Comparison of ENCODE assay signal across 1 cellular context in the genomic region with DNA sequence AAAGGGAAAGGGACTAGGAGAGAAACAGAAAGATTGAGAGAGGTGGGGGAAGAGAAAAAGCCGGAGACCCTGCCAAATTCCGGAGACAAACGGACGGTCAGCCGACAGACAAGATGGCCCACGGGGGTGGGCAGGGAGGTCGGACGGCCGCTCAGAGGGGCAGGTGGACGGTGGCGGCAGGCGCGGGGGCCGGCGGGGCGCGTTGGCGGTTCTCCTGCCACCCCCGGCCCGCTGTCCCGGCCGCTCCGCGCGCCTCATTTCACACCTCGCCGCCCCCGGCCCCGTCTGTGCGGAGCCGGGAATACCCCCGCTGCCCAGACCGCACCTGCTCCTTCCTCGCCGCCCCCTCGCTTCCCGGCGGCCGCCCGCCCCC.
TF ChIP-seq lines count a peak whose summit lies in the region.

No MANE protein-coding gene starts in this region.

TF ChIP-seq in WTC11, 78 proteins besides CTCF, POLR2A, EP300 and RAD21 (continued from another document):
- TF ChIP-seq, protein P1, sequence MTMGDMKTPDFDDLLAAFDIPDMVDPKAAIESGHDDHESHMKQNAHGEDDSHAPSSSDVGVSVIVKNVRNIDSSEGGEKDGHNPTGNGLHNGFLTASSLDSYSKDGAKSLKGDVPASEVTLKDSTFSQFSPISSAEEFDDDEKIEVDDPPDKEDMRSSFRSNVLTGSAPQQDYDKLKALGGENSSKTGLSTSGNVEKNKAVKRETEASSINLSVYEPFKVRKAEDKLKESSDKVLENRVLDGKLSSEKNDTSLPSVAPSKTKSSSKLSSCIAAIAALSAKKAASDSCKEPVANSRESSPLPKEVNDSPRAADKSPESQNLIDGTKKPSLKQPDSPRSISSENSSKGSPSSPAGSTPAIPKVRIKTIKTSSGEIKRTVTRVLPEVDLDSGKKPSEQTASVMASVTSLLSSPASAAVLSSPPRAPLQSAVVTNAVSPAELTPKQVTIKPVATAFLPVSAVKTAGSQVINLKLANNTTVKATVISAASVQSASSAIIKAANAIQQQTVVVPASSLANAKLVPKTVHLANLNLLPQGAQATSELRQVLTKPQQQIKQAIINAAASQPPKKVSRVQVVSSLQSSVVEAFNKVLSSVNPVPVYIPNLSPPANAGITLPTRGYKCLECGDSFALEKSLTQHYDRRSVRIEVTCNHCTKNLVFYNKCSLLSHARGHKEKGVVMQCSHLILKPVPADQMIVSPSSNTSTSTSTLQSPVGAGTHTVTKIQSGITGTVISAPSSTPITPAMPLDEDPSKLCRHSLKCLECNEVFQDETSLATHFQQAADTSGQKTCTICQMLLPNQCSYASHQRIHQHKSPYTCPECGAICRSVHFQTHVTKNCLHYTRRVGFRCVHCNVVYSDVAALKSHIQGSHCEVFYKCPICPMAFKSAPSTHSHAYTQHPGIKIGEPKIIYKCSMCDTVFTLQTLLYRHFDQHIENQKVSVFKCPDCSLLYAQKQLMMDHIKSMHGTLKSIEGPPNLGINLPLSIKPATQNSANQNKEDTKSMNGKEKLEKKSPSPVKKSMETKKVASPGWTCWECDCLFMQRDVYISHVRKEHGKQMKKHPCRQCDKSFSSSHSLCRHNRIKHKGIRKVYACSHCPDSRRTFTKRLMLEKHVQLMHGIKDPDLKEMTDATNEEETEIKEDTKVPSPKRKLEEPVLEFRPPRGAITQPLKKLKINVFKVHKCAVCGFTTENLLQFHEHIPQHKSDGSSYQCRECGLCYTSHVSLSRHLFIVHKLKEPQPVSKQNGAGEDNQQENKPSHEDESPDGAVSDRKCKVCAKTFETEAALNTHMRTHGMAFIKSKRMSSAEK (CRISPR knock-in tag; IDR thresholded peaks at IDR 0.05; ENCODE audit: borderline replicate concordance): no peak
- TF ChIP-seq SP1 (CRISPR knock-in tag; conservative IDR thresholded peaks at IDR 0.05) (no peak), TP53 (CRISPR knock-in tag; IDR thresholded peaks at IDR 0.05) (no peak), MLX (CRISPR knock-in tag; IDR thresholded peaks at IDR 0.05) (no peak), ZNF317 (CRISPR knock-in tag; IDR thresholded peaks at IDR 0.05; ENCODE audit: borderline replicate concordance, low read depth) (no peak), FOXP1 (CRISPR knock-in tag; IDR thresholded peaks at IDR 0.05; ENCODE audit: borderline replicate concordance) (no peak), CBFB (CRISPR knock-in tag; IDR thresholded peaks at IDR 0.05; ENCODE audit: low read depth) (no peak), ZNF219 (CRISPR knock-in tag; IDR thresholded peaks at IDR 0.05; ENCODE audit: borderline replicate concordance) (no peak), E2F1 (CRISPR knock-in tag; IDR thresholded peaks at IDR 0.05) (no peak), ZNF121 (CRISPR knock-in tag; IDR thresholded peaks at IDR 0.05) (no peak), ZNF671 (CRISPR knock-in tag; IDR thresholded peaks at IDR 0.05) (no peak), NFYB (CRISPR knock-in tag; conservative IDR thresholded peaks at IDR 0.05; ENCODE audit: low read depth) (no peak)
- TF ChIP-seq, protein P2, sequence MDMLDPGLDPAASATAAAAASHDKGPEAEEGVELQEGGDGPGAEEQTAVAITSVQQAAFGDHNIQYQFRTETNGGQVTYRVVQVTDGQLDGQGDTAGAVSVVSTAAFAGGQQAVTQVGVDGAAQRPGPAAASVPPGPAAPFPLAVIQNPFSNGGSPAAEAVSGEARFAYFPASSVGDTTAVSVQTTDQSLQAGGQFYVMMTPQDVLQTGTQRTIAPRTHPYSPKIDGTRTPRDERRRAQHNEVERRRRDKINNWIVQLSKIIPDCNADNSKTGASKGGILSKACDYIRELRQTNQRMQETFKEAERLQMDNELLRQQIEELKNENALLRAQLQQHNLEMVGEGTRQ (CRISPR knock-in tag; IDR thresholded peaks at IDR 0.05): no peak
TF ChIP-seq in WTC11: peak in this region for 0.
